In the genomic region with DNA sequence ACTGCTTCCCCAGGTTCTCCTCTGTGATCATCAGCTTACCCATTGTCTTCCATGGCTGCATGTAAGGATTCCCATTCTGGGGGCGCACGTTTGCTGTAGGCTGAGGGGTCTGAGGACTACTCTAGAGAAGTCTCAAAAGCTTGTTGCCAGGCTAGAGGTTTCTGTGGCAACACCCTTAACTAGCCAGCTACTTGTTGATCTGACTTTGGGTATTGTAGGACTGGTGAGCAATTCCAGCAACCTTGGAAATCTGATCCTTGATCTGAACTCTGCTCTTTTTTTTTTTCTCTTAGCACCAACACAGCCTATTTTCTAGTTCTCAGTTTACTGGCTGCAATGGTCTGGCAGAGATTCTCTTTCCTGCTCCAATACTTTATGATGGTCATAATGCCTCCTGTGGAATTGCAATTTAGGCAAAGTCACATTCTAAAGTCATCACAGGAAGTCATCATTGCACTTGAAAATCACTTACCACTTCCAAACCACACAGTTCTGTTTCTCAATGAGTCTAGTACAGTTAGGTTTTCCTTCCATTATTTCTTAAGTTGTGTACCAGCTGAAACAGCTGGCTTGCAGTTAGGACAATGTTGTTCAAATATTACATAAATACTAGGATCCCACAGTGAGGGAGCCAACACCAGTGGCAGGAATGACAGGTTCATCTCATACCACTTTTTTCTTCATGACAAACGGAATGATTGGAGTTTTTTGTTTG, we compare ENCODE assay signal across 16 cellular contexts.
DNase-seq lines count a peak whose midpoint lies in the region; ATAC-seq, FAIRE-seq and TF ChIP-seq lines count a peak whose summit lies in the region.
"Had no signal": no experiment of that assay in that cellular context is flagged by ENCODE, and none has a peak within 500 bp of the region (broad histone marks: within the 10 kb centered on the region; RNA-seq: fewer than 3 reads in every experiment).

No MANE protein-coding gene starts in this region.

- no peak overlapping the region for H3K4me2 ChIP-seq in neural progenitor cell
- H3K4me2 ChIP-seq: GM23338 had no signal

- H3K4me3 ChIP-seq in neural progenitor cell = no peak overlapping the region
- no peak overlapping the region for H3K4me3 ChIP-seq in left lung
- H3K4me3 ChIP-seq: GM23338 had no signal

- no peak overlapping the region for H2AFZ ChIP-seq in neural progenitor cell (replicated peaks)
- H2AFZ ChIP-seq: GM23338 had no signal

- H3K4me3 Mint-ChIP-seq in CD4-positive, alpha-beta T cell = no peak overlapping the region
- H3K4me3 Mint-ChIP-seq in neural progenitor cell = no peak overlapping the region
- H3K4me3 Mint-ChIP-seq: GM23338 had no signal

- no peaks in the 10 kb centered on the region for H3K9me3 Mint-ChIP-seq in CD4-positive, alpha-beta T cell
- H3K9me3 Mint-ChIP-seq in neural progenitor cell = no peaks in the 10 kb centered on the region
- H3K9me3 Mint-ChIP-seq: GM23338 had no signal

- H3K36me3 ChIP-seq in neural progenitor cell (no peaks in the 10 kb centered on the region), left lung (no peaks in the 10 kb centered on the region)

- no peaks in the 10 kb centered on the region for H3F3A ChIP-seq in neural progenitor cell (ENCODE audit: low read depth)

- no peaks in the 10 kb centered on the region for H3K79me2 ChIP-seq in neural progenitor cell (ENCODE audit: low read depth)

- FAIRE-seq in GM19239 (lab: Jason Lieb, UNC) = peak; percentile 33

- H4K20me1 ChIP-seq in neural progenitor cell (ENCODE audit: low read depth) = no peaks in the 10 kb centered on the region

- CTCF ChIA-PET in CD4-positive, alpha-beta T cell (lab: Charles Lee) = interaction anchor here (1.3 kb wide), 1 partner anchor 15 kb away, joined by 3 read pairs; no protein-coding TSS in a partner anchor

- H3K27ac ChIP-seq in CD4-positive, alpha-beta T cell (ENCODE audit: low read depth, low read length) = no peak overlapping the region
- H3K27ac ChIP-seq in neural progenitor cell (no peak overlapping the region), left lung (no peak overlapping the region)

- H3K9ac ChIP-seq in neural progenitor cell = no peak overlapping the region

- no peak for ATAC-seq in CD4-positive, alpha-beta T cell (ENCODE audit: poor library complexity)
- ATAC-seq in left lung = no peak
- no peak for ATAC-seq in GM21723 (IDR thresholded peaks at IDR 0.05; ENCODE audit: unreplicated experiment)
- ATAC-seq in esophagus mucosa = no peak
- ATAC-seq: GM23338 had no signal

- no peaks in the 10 kb centered on the region for H3K27me3 ChIP-seq in CD4-positive, alpha-beta T cell (ENCODE audit: control insufficient read depth, insufficient read depth, low read length)
- H3K27me3 ChIP-seq in neural progenitor cell (no peaks in the 10 kb centered on the region), left lung (no peaks in the 10 kb centered on the region)

- POLR2A ChIA-PET in CD4-positive, alpha-beta T cell (lab: Charles Lee) = no interaction called here

- TF ChIP-seq CTCF in CD4-positive, alpha-beta T cell (IDR thresholded peaks at IDR 0.05) = no peak
- no peak for TF ChIP-seq CTCF in neural progenitor cell (IDR thresholded peaks at IDR 0.05)
- TF ChIP-seq CTCF in left lung (IDR thresholded peaks at IDR 0.05) = no peak

- H3K9me3 ChIP-seq in CD4-positive, alpha-beta T cell (ENCODE audit: control insufficient read depth, low read length) = no peaks in the 10 kb centered on the region
- no peaks in the 10 kb centered on the region for H3K9me3 ChIP-seq in neural progenitor cell (ENCODE audit: low read depth)
- H3K9me3 ChIP-seq in left lung = no peaks in the 10 kb centered on the region

- H3K36me3 Mint-ChIP-seq in CD4-positive, alpha-beta T cell (ENCODE audit: low read depth) = peaks cover 4% of the 10 kb centered on the region
- peaks cover 13% of the 10 kb centered on the region for H3K36me3 Mint-ChIP-seq in neural progenitor cell

- H3K27me3 Mint-ChIP-seq in CD4-positive, alpha-beta T cell = no peaks in the 10 kb centered on the region
- no peaks in the 10 kb centered on the region for H3K27me3 Mint-ChIP-seq in neural progenitor cell (ENCODE audit: insufficient read depth, low read depth)

- peaks cover 42% of the 10 kb centered on the region for H3K4me1 Mint-ChIP-seq in CD4-positive, alpha-beta T cell (ENCODE audit: low read depth)
- no peaks in the 10 kb centered on the region for H3K4me1 Mint-ChIP-seq in neural progenitor cell

- DNase-seq in CD4-positive, alpha-beta T cell = no peak
- DNase-seq in GM19239 (ENCODE audit: insufficient read length, low spot score) (no peak), fibroblast of peridontal ligament (ENCODE audit: extremely low read depth) (peak; percentile 23), neural progenitor cell (ENCODE audit: low spot score) (no peak), left lung (no peak), NCI-H1105 (lab: John Stamatoyannopoulos, UW) (no peak)
- DNase-seq: GF-D8, HCEC 1CT, KBM-7, NCI-H187, NCI-H2107, NCI-H226, NCI-H524 treated with DMSO at 0.1 percent for 48 hours had no signal

- H3K4me1 ChIP-seq in neural progenitor cell (no peaks in the 10 kb centered on the region), left lung (no peaks in the 10 kb centered on the region)

- peak overlapping the region; percentile 7 for H3K27ac Mint-ChIP-seq in CD4-positive, alpha-beta T cell
- peak overlapping the region; percentile 15 for H3K27ac Mint-ChIP-seq in neural progenitor cell
- H3K27ac Mint-ChIP-seq: GM23338 had no signal

- intact Hi-C loops in CD4-positive, alpha-beta T cell (cut with DNase I, micrococcal nuclease) = no loop called here
- intact Hi-C loops in left lung (cut with DNase I) = no loop called here
